In genomic region chr7:149766215-149766614, GRCh38 we compare ENCODE assay signal across 1 cellular context.
TF ChIP-seq lines count a peak whose summit lies in the region.

No MANE protein-coding gene starts in this region.

TF ChIP-seq in SK-N-SH, 30 proteins besides CTCF, POLR2A, EP300 and RAD21 (continued from another document):
- no peak for TF ChIP-seq ZBTB33 (IDR thresholded peaks at IDR 0.05; ENCODE audit: borderline replicate concordance, low read depth)
- TF ChIP-seq FOXJ3 (CRISPR knock-in tag; IDR thresholded peaks at IDR 0.05), result no peak
- no peak for TF ChIP-seq TAF1 (IDR thresholded peaks at IDR 0.05; ENCODE audit: borderline replicate concordance, low read depth, low read length)
- no peak for TF ChIP-seq TCF12 (IDR thresholded peaks at IDR 0.05)
- no peak for TF ChIP-seq USF1 (IDR thresholded peaks at IDR 0.05; ENCODE audit: borderline replicate concordance, low read depth)
TF ChIP-seq in SK-N-SH: peak in this region for 0.
